ENCODE assay signal across 2 cellular contexts in the genomic region with DNA sequence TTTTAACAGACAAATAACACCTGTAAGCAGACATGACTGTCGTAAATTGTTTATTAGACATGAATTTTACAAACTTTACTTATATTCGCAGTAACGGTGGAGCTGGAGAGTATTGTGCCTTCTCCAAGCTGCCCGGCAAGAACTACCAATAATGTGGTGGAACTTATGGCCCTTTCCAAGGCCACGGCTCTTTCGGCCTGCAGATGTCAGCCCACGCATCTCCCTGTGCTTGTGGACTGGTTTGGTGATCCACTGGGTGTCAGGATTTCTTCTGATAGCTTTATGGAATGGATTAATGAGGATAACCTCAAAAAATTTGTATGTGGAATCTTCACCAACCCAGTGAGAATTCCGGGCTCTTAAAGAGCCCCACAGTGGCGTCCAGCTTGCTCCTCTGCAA. TPM values are rescaled to one million over a fixed set of nuclear protein-coding genes. Genes with fewer than 3 reads are reported as not detected.
"Had no signal": no experiment of that assay in that cellular context is flagged by ENCODE, and none has a peak within 500 bp of the region (broad histone marks: within the 10 kb centered on the region; RNA-seq: fewer than 3 reads in every experiment).

No MANE protein-coding gene starts in this region.

RNA-seq across cellular contexts. Expression of gene GSC, which starts 30.9 kb away (rescaled TPM):
- total RNA-seq: HepG2, HFFc6 had no signal
